ENCODE assay signal across 1 cellular context in the genomic region with DNA sequence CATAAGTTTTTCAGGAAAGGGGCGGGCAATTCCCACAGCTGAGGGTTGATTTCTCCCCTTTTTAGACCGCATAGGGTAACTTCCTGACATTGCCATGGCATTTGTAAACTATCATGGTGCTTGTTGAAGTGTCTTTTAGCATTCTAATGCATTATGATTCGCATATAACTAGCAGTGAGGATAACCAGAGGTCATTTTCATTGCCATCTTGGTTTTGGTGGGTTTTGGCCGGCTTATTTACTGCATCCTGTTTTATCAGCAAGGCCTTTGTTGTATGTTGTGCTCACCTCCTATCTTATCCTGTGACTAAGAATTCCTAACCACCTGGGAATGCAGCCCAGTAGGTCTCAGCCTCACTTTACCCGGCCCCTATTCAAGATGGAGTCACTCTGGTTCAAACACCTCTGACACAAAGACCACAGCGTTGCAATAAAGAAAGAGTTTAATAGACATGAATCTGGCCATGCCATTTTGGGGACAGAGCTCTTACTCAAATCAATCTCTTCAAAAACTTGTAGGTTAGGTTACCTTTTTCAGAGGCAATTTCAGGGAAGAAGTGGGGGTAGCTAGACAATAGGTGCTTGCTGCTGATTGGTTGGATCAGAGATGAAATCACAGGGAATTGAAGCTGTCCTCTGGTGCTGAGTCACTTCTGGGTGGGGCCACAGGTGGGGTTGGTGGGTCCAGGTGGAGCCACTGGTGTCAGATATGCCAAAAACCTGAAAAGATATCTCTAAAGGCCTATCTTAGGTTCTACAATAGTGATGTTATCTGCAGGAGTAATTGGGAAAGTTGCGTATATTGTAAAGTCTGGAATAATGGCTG.
TF ChIP-seq lines count a peak whose summit lies in the region.

No MANE protein-coding gene starts in this region.

TF ChIP-seq in K562, 482 proteins besides CTCF, POLR2A, EP300 and RAD21 (continued from another document and continues in another):
- TF ChIP-seq HNRNPH1 (optimal IDR thresholded peaks at IDR 0.05; ENCODE audit: low read depth, low read length) (no peak), ZNF175 (CRISPR knock-in tag; IDR thresholded peaks at IDR 0.05; ENCODE audit: low read depth) (peak; percentile 57; the same call in 1 of the 2 replicates), POU5F1 (IDR thresholded peaks at IDR 0.05; ENCODE audit: borderline replicate concordance, low read depth, low read length, partially characterized antibody) (no peak), SAP30 (IDR thresholded peaks at IDR 0.05; ENCODE audit: borderline replicate concordance, insufficient read depth, low read depth, low read length, poor library complexity, severe bottlenecking) (no peak), RBM39 (optimal IDR thresholded peaks at IDR 0.05; ENCODE audit: low read depth, low read length) (no peak), GTF2F1 (IDR thresholded peaks at IDR 0.05; ENCODE audit: low read depth, low read length) (no peak), PCBP1 (IDR thresholded peaks at IDR 0.05; ENCODE audit: low read depth, low read length, poor library complexity, severe bottlenecking) (no peak), BCOR (IDR thresholded peaks at IDR 0.05) (no peak), CBX8 (IDR thresholded peaks at IDR 0.05; ENCODE audit: borderline replicate concordance, extremely low read depth, low read depth, low read length, poor library complexity, severe bottlenecking) (no peak), NFE2L1 (tag; IDR thresholded peaks at IDR 0.05; ENCODE audit: borderline replicate concordance, low read depth) (0 out of 2 replicates have a peak, but pooled peaks have one; percentile 32), TCFL5 (CRISPR knock-in tag; conservative IDR thresholded peaks at IDR 0.05) (0 out of 2 replicates have a peak, but pooled peaks have one; percentile 25), DNMT1 (IDR thresholded peaks at IDR 0.05) (no peak), BHLHE40 (IDR thresholded peaks at IDR 0.05; ENCODE audit: low read length) (no peak), HDAC8 (tag; IDR thresholded peaks at IDR 0.05) (peak; percentile 69; the same call in 1 of the 2 replicates), SRSF7 (optimal IDR thresholded peaks at IDR 0.05; ENCODE audit: low read depth, low read length) (no peak), HLTF (IDR thresholded peaks at IDR 0.05) (no peak), PML (IDR thresholded peaks at IDR 0.05; ENCODE audit: low read length) (no peak), ZNF197 (CRISPR knock-in tag; IDR thresholded peaks at IDR 0.05; ENCODE audit: low read depth) (no peak), SMC3 (conservative IDR thresholded peaks at IDR 0.05; ENCODE audit: insufficient read depth, low read depth, low read length) (no peak), ARNT (IDR thresholded peaks at IDR 0.05) (no peak), FOXJ2 (tag; IDR thresholded peaks at IDR 0.05) (no peak), BACH1 (tag; IDR thresholded peaks at IDR 0.05) (0 out of 2 replicates have a peak, but pooled peaks have one; percentile 50), ZNF695 (CRISPR knock-in tag; IDR thresholded peaks at IDR 0.05) (no peak), GATAD2B (IDR thresholded peaks at IDR 0.05; ENCODE audit: borderline replicate concordance) (no peak), ZNF274 (IDR thresholded peaks at IDR 0.05; ENCODE audit: borderline replicate concordance, low read depth, low read length) (no peak), PTRF (tag; IDR thresholded peaks at IDR 0.05) (peak; percentile 76), SNIP1 (IDR thresholded peaks at IDR 0.05; ENCODE audit: low read depth) (no peak), NBN (IDR thresholded peaks at IDR 0.05; ENCODE audit: low read depth) (no peak), ZBTB1 (CRISPR knock-in tag; IDR thresholded peaks at IDR 0.05; ENCODE audit: borderline replicate concordance, low read depth) (no peak), MED1 (CRISPR knock-in tag; IDR thresholded peaks at IDR 0.05; ENCODE audit: borderline replicate concordance) (no peak), ESRRB (CRISPR knock-in tag; IDR thresholded peaks at IDR 0.05; ENCODE audit: borderline replicate concordance) (no peak), ERF (CRISPR knock-in tag; IDR thresholded peaks at IDR 0.05) (no peak), CXXC5 (CRISPR knock-in tag; IDR thresholded peaks at IDR 0.05) (peak; percentile 52; the same call in 1 of the 2 replicates), TEAD2 (tag; IDR thresholded peaks at IDR 0.05) (0 out of 2 replicates have a peak, but pooled peaks have one; percentile 15), PHTF2 (CRISPR knock-in tag; IDR thresholded peaks at IDR 0.05) (no peak), DDX20 (tag; IDR thresholded peaks at IDR 0.05; ENCODE audit: low read depth) (peak; percentile 83; the same call in 1 of the 2 replicates), COPS2 (conservative IDR thresholded peaks at IDR 0.05) (no peak), ZNF79 (CRISPR knock-in tag; IDR thresholded peaks at IDR 0.05; ENCODE audit: low read depth) (no peak), NR2C1 (IDR thresholded peaks at IDR 0.05) (no peak), NR2C1 (tag; IDR thresholded peaks at IDR 0.05) (peak; percentile 62), ZNF217 (CRISPR knock-in tag; IDR thresholded peaks at IDR 0.05) (no peak), ZNF586 (CRISPR knock-in tag; conservative IDR thresholded peaks at IDR 0.05) (no peak), ZNF785 (CRISPR knock-in tag; IDR thresholded peaks at IDR 0.05) (no peak), KAT8 (IDR thresholded peaks at IDR 0.05; ENCODE audit: low read depth) (no peak)
- TF ChIP-seq, protein P1, sequence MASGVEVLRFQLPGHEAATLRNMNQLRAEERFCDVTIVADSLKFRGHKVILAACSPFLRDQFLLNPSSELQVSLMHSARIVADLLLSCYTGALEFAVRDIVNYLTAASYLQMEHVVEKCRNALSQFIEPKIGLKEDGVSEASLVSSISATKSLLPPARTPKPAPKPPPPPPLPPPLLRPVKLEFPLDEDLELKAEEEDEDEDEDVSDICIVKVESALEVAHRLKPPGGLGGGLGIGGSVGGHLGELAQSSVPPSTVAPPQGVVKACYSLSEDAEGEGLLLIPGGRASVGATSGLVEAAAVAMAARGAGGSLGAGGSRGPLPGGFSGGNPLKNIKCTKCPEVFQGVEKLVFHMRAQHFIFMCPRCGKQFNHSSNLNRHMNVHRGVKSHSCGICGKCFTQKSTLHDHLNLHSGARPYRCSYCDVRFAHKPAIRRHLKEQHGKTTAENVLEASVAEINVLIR (CRISPR knock-in tag; IDR thresholded peaks at IDR 0.05): no peak
- TF ChIP-seq, protein P2, sequence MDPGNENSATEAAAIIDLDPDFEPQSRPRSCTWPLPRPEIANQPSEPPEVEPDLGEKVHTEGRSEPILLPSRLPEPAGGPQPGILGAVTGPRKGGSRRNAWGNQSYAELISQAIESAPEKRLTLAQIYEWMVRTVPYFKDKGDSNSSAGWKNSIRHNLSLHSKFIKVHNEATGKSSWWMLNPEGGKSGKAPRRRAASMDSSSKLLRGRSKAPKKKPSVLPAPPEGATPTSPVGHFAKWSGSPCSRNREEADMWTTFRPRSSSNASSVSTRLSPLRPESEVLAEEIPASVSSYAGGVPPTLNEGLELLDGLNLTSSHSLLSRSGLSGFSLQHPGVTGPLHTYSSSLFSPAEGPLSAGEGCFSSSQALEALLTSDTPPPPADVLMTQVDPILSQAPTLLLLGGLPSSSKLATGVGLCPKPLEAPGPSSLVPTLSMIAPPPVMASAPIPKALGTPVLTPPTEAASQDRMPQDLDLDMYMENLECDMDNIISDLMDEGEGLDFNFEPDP (CRISPR knock-in tag; IDR thresholded peaks at IDR 0.05): no peak
- TF ChIP-seq, protein P3, sequence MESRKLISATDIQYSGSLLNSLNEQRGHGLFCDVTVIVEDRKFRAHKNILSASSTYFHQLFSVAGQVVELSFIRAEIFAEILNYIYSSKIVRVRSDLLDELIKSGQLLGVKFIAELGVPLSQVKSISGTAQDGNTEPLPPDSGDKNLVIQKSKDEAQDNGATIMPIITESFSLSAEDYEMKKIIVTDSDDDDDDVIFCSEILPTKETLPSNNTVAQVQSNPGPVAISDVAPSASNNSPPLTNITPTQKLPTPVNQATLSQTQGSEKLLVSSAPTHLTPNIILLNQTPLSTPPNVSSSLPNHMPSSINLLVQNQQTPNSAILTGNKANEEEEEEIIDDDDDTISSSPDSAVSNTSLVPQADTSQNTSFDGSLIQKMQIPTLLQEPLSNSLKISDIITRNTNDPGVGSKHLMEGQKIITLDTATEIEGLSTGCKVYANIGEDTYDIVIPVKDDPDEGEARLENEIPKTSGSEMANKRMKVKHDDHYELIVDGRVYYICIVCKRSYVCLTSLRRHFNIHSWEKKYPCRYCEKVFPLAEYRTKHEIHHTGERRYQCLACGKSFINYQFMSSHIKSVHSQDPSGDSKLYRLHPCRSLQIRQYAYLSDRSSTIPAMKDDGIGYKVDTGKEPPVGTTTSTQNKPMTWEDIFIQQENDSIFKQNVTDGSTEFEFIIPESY (CRISPR knock-in tag; IDR thresholded peaks at IDR 0.05): no peak
- TF ChIP-seq, protein P4, sequence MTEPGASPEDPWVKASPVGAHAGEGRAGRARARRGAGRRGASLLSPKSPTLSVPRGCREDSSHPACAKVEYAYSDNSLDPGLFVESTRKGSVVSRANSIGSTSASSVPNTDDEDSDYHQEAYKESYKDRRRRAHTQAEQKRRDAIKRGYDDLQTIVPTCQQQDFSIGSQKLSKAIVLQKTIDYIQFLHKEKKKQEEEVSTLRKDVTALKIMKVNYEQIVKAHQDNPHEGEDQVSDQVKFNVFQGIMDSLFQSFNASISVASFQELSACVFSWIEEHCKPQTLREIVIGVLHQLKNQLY (CRISPR knock-in tag; conservative IDR thresholded peaks at IDR 0.05): no peak
- TF ChIP-seq, protein P5, sequence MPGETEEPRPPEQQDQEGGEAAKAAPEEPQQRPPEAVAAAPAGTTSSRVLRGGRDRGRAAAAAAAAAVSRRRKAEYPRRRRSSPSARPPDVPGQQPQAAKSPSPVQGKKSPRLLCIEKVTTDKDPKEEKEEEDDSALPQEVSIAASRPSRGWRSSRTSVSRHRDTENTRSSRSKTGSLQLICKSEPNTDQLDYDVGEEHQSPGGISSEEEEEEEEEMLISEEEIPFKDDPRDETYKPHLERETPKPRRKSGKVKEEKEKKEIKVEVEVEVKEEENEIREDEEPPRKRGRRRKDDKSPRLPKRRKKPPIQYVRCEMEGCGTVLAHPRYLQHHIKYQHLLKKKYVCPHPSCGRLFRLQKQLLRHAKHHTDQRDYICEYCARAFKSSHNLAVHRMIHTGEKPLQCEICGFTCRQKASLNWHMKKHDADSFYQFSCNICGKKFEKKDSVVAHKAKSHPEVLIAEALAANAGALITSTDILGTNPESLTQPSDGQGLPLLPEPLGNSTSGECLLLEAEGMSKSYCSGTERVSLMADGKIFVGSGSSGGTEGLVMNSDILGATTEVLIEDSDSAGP (CRISPR knock-in tag; IDR thresholded peaks at IDR 0.05): no peak
- TF ChIP-seq, protein P6, sequence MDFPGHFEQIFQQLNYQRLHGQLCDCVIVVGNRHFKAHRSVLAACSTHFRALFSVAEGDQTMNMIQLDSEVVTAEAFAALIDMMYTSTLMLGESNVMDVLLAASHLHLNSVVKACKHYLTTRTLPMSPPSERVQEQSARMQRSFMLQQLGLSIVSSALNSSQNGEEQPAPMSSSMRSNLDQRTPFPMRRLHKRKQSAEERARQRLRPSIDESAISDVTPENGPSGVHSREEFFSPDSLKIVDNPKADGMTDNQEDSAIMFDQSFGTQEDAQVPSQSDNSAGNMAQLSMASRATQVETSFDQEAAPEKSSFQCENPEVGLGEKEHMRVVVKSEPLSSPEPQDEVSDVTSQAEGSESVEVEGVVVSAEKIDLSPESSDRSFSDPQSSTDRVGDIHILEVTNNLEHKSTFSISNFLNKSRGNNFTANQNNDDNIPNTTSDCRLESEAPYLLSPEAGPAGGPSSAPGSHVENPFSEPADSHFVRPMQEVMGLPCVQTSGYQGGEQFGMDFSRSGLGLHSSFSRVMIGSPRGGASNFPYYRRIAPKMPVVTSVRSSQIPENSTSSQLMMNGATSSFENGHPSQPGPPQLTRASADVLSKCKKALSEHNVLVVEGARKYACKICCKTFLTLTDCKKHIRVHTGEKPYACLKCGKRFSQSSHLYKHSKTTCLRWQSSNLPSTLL (IDR thresholded peaks at IDR 0.05): no peak
- TF ChIP-seq, protein P7, sequence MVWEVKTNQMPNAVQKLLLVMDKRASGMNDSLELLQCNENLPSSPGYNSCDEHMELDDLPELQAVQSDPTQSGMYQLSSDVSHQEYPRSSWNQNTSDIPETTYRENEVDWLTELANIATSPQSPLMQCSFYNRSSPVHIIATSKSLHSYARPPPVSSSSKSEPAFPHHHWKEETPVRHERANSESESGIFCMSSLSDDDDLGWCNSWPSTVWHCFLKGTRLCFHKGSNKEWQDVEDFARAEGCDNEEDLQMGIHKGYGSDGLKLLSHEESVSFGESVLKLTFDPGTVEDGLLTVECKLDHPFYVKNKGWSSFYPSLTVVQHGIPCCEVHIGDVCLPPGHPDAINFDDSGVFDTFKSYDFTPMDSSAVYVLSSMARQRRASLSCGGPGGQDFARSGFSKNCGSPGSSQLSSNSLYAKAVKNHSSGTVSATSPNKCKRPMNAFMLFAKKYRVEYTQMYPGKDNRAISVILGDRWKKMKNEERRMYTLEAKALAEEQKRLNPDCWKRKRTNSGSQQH (CRISPR knock-in tag; IDR thresholded peaks at IDR 0.05): no peak
- TF ChIP-seq, protein P8, sequence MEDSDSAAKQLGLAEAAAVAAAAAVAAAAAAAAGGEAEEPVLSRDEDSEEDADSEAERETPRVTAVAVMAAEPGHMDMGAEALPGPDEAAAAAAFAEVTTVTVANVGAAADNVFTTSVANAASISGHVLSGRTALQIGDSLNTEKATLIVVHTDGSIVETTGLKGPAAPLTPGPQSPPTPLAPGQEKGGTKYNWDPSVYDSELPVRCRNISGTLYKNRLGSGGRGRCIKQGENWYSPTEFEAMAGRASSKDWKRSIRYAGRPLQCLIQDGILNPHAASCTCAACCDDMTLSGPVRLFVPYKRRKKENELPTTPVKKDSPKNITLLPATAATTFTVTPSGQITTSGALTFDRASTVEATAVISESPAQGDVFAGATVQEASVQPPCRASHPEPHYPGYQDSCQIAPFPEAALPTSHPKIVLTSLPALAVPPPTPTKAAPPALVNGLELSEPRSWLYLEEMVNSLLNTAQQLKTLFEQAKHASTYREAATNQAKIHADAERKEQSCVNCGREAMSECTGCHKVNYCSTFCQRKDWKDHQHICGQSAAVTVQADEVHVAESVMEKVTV (CRISPR knock-in tag; IDR thresholded peaks at IDR 0.05): no peak
- TF ChIP-seq, protein P9, sequence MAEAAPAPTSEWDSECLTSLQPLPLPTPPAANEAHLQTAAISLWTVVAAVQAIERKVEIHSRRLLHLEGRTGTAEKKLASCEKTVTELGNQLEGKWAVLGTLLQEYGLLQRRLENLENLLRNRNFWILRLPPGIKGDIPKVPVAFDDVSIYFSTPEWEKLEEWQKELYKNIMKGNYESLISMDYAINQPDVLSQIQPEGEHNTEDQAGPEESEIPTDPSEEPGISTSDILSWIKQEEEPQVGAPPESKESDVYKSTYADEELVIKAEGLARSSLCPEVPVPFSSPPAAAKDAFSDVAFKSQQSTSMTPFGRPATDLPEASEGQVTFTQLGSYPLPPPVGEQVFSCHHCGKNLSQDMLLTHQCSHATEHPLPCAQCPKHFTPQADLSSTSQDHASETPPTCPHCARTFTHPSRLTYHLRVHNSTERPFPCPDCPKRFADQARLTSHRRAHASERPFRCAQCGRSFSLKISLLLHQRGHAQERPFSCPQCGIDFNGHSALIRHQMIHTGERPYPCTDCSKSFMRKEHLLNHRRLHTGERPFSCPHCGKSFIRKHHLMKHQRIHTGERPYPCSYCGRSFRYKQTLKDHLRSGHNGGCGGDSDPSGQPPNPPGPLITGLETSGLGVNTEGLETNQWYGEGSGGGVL (CRISPR knock-in tag; IDR thresholded peaks at IDR 0.05): no peak
- TF ChIP-seq, protein P10, sequence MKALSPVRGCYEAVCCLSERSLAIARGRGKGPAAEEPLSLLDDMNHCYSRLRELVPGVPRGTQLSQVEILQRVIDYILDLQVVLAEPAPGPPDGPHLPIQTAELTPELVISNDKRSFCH (CRISPR knock-in tag; IDR thresholded peaks at IDR 0.05): no peak
- TF ChIP-seq, protein P10 (tag; IDR thresholded peaks at IDR 0.05): peak; percentile 72; the same call in 1 of the 2 replicates
